23 cellular contexts compared by ENCODE assay signal in genomic region chrX:64662876-64663275, GRCh38.
"Had no signal": no experiment of that assay in that cellular context is flagged by ENCODE, and none has a peak within 500 bp of the region (broad histone marks: within the 10 kb centered on the region; RNA-seq: fewer than 3 reads in every experiment).

No MANE protein-coding gene starts in this region.

- H3K4me1 Mint-ChIP-seq: naive thymus-derived CD4-positive, alpha-beta T cell had no signal

- H3K27ac Mint-ChIP-seq: naive thymus-derived CD4-positive, alpha-beta T cell had no signal

- H3K27ac ChIP-seq: coronary artery, dorsolateral prefrontal cortex, epithelial cell of prostate, esophagus squamous epithelium, gastrocnemius medialis, hepatocyte, left lung, lower lobe of right lung had no signal

- H3K4me2 ChIP-seq: hepatocyte had no signal

- H3K9me3 ChIP-seq: gastrocnemius medialis, lower lobe of right lung had no signal

- H2AFZ ChIP-seq: hepatocyte had no signal

- H3K4me3 Mint-ChIP-seq: naive thymus-derived CD4-positive, alpha-beta T cell had no signal

- H3K36me3 ChIP-seq: esophagus squamous epithelium, gastrocnemius medialis, left lung, lower lobe of right lung had no signal

- H3K4me1 ChIP-seq: esophagus squamous epithelium, gastrocnemius medialis, left lung, lower lobe of right lung had no signal

- ATAC-seq: esophagus mucosa; gastrocnemius medialis; left cardiac atrium; left lung; left ventricle myocardium superior; lower lobe of right lung; naive thymus-derived CD4-positive, alpha-beta T cell had no signal

- H3K27me3 ChIP-seq: esophagus squamous epithelium, gastrocnemius medialis, hepatocyte, left lung had no signal

- H3K27me3 Mint-ChIP-seq: naive thymus-derived CD4-positive, alpha-beta T cell had no signal

- H3K79me2 ChIP-seq: hepatocyte had no signal

- H3K4me3 ChIP-seq: coronary artery, dorsolateral prefrontal cortex, esophagus squamous epithelium, gastrocnemius medialis, hepatocyte, left lung, lower lobe of right lung had no signal

- DNase-seq: dermis blood vessel endothelial cell; dorsolateral prefrontal cortex; effector CD4-positive, alpha-beta T cell; effector memory CD4-positive, alpha-beta T cell; erythroblast; esophagus squamous epithelium; foreskin fibroblast; foreskin melanocyte; gastrocnemius medialis; glutamatergic neuron; head of caudate nucleus; hypothalamus; left cardiac atrium; left lung; left ventricle myocardium superior; lower lobe of right lung; mesenchymal stem cell; midbrain; naive thymus-derived CD4-positive, alpha-beta T cell had no signal
